19 cellular contexts compared by ENCODE assay signal in the genomic region with DNA sequence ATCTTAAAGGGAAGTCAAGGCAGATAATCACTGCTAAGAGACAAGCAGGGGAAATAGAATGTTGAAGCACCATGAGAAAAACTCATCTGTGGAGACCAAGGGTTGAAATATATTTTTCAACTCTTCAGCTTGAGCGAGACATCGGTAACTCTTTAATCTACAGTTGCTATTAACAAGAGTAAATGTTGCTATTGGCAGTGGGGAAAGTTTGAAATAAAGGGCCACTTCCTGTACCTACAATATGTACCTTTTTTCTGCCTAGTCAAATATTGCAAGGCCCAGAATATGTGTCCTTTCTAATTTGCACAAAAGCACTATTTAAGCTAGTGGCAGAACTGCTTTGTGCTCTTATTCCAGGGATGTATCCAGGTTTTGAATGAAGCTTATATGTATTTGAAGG.
DNase-seq lines count a peak whose midpoint lies in the region; ATAC-seq, FAIRE-seq and TF ChIP-seq lines count a peak whose summit lies in the region.
"Had no signal": no experiment of that assay in that cellular context is flagged by ENCODE, and none has a peak within 500 bp of the region (broad histone marks: within the 10 kb centered on the region; RNA-seq: fewer than 3 reads in every experiment).

No MANE protein-coding gene starts in this region.

- TF ChIP-seq CTCF in MCF 10A (IDR thresholded peaks at IDR 0.05; ENCODE audit: unreplicated experiment) = no peak
- no peak for TF ChIP-seq CTCF in breast epithelium (IDR thresholded peaks at IDR 0.05)
- TF ChIP-seq CTCF in keratinocyte (optimal IDR thresholded peaks at IDR 0.05 in 1 of 3, IDR thresholded peaks at IDR 0.05 in 1 of 3, conservative IDR thresholded peaks at IDR 0.05 in 1 of 3; ENCODE audit: extremely low read depth in 1 of 3, insufficient read depth in 2 of 3, low read length in 3 of 3) = no peak
- no peak for TF ChIP-seq CTCF in vagina (IDR thresholded peaks at IDR 0.05)

- no peak for TF ChIP-seq POLR2A in breast epithelium (IDR thresholded peaks at IDR 0.05)
- TF ChIP-seq POLR2A in vagina (IDR thresholded peaks at IDR 0.05) = no peak

- no peak for ATAC-seq in activated naive CD4-positive, alpha-beta T cell treated with anti-CD3 and anti-CD28 coated beads, Interleukin-2, amount 50 U/mL, for 72 hours
- ATAC-seq in GM19395 (IDR thresholded peaks at IDR 0.05; ENCODE audit: unreplicated experiment) (no peak), HG03095 (IDR thresholded peaks at IDR 0.05; ENCODE audit: unreplicated experiment) (no peak)
- ATAC-seq: HepG2 had no signal

- H3K36me3 ChIP-seq in breast epithelium = no peaks in the 10 kb centered on the region
- H3K36me3 ChIP-seq in SJSA1 = no peaks in the 10 kb centered on the region
- H3K36me3 ChIP-seq in keratinocyte (ENCODE audit: control insufficient read depth in 2 of 2, extremely low read depth in 1 of 2, insufficient read depth in 2 of 2, low read length in 2 of 2) = no peaks in the 10 kb centered on the region
- H3K36me3 ChIP-seq in vagina = no peaks in the 10 kb centered on the region

- H3K9me3 ChIP-seq in breast epithelium = no peaks in the 10 kb centered on the region
- H3K9me3 ChIP-seq in SJSA1 (replicated peaks) = no peaks in the 10 kb centered on the region
- no peaks in the 10 kb centered on the region for H3K9me3 ChIP-seq in keratinocyte (ENCODE audit: control insufficient read depth, low read depth, low read length)
- H3K9me3 ChIP-seq in vagina = no peaks in the 10 kb centered on the region

- H3K9me3 Mint-ChIP-seq in MCF 10A (ENCODE audit: unreplicated experiment) = no peaks in the 10 kb centered on the region
- H3K9me3 Mint-ChIP-seq in activated naive CD4-positive, alpha-beta T cell treated with anti-CD3 and anti-CD28 coated beads, Interleukin-2, amount 50 U/mL, for 72 hours = no peaks in the 10 kb centered on the region
- H3K9me3 Mint-ChIP-seq: CD4-positive, alpha-beta T cell; HFFc6 had no signal

- CTCF ChIA-PET in MCF 10A (lab: Yijun Ruan, JAX) = interaction anchor here (0.6 to 3.3 kb wide), 4 partner anchors 31 to 98 kb away, joined by 3 to 14 read pairs (median 3); no protein-coding TSS in a partner anchor

- H3K27me3 Mint-ChIP-seq in MCF 10A (ENCODE audit: insufficient read depth, unreplicated experiment) = no peaks in the 10 kb centered on the region

- peak overlapping the region; percentile 59 for H3K27ac Mint-ChIP-seq in MCF 10A (ENCODE audit: low read depth, unreplicated experiment)
- H3K27ac Mint-ChIP-seq in activated naive CD4-positive, alpha-beta T cell treated with anti-CD3 and anti-CD28 coated beads, Interleukin-2, amount 50 U/mL, for 72 hours = no peak overlapping the region
- H3K27ac Mint-ChIP-seq: CD4-positive, alpha-beta T cell had no signal

- H3K9me1 ChIP-seq in keratinocyte (ENCODE audit: control insufficient read depth, extremely low read depth, insufficient read depth, low read length) = no peaks in the 10 kb centered on the region

- H3K4me1 Mint-ChIP-seq in MCF 10A (ENCODE audit: insufficient read depth, unreplicated experiment) = peaks cover 46% of the 10 kb centered on the region

- dilution Hi-C loops in keratinocyte (cut with MboI; ENCODE audit: extremely low pct_ligation_motif_present, low sequenced_read_pairs) = no loop called here

- peaks cover 12% of the 10 kb centered on the region for H3K36me3 Mint-ChIP-seq in MCF 10A (ENCODE audit: insufficient read depth, unreplicated experiment)
- H3K36me3 Mint-ChIP-seq in activated naive CD4-positive, alpha-beta T cell treated with anti-CD3 and anti-CD28 coated beads, Interleukin-2, amount 50 U/mL, for 72 hours = no peaks in the 10 kb centered on the region

- no peak overlapping the region for H3K4me3 Mint-ChIP-seq in MCF 10A (ENCODE audit: unreplicated experiment)
- H3K4me3 Mint-ChIP-seq: CD4-positive, alpha-beta T cell had no signal

- BruUV-seq in MCF 10A (replicated peaks; lab: Mats Ljungman, UMichigan) = no TSS peak

- DNase-seq in MCF 10A (ENCODE audit: unreplicated experiment) (no peak), breast epithelium (ENCODE audit: low spot score in 2 of 2) (no peak), SJSA1 (ENCODE audit: low read depth in 1 of 2, low spot score in 2 of 2) (no peak), keratinocyte (ENCODE audit: low read depth, low spot score) (no peak), vagina (ENCODE audit: extremely low spot score in 2 of 2) (no peak)
- no peak for DNase-seq in activated naive CD4-positive, alpha-beta T cell treated with anti-CD3 and anti-CD28 coated beads, Interleukin-2, amount 50 U/mL, for 72 hours (ENCODE audit: low spot score in 2 of 2)
- DNase-seq: ACHN; C1 segment of cervical spinal cord; CD4-positive, alpha-beta T cell; DMS153; DND-41; HCEC 1CT; HFFc6 had no signal

- no peaks in the 10 kb centered on the region for H3K79me2 ChIP-seq in keratinocyte (ENCODE audit: control insufficient read depth, insufficient read depth, low read length)

- no peak overlapping the region for H3K4me3 ChIP-seq in breast epithelium
- no peak overlapping the region for H3K4me3 ChIP-seq in SJSA1
- no peak overlapping the region for H3K4me3 ChIP-seq in keratinocyte (ENCODE audit: control insufficient read depth in 2 of 3, extremely low read depth in 1 of 3, insufficient read depth in 2 of 3, low read depth in 1 of 3, low read length in 3 of 3)
- H3K4me3 ChIP-seq in vagina = no peak overlapping the region

- H3K9ac ChIP-seq in keratinocyte (ENCODE audit: control insufficient read depth, extremely low read depth, insufficient read depth, low read length) = no peak overlapping the region

- no peak overlapping the region for H3K4me2 ChIP-seq in keratinocyte (ENCODE audit: control insufficient read depth, extremely low read depth, insufficient read depth, low read depth, low read length)

- no peak overlapping the region for H2AFZ ChIP-seq in keratinocyte (ENCODE audit: control insufficient read depth, low read length)

- H3K4me1 ChIP-seq in breast epithelium (no peaks in the 10 kb centered on the region), SJSA1 (replicated peaks) (peaks cover 39% of the 10 kb centered on the region), keratinocyte (ENCODE audit: control insufficient read depth, extremely low read depth, insufficient read depth, low read length) (peaks cover 43% of the 10 kb centered on the region), vagina (peaks cover 27% of the 10 kb centered on the region)

- intact Hi-C loops in MCF 10A (cut with micrococcal nuclease) (no loop called here), breast epithelium (cut with DNase I; ENCODE audit: low total_unique reads) (no loop called here), vagina (cut with DNase I) (no loop called here)

- H3K27me3 ChIP-seq in breast epithelium (no peaks in the 10 kb centered on the region), SJSA1 (replicated peaks) (no peaks in the 10 kb centered on the region), keratinocyte (ENCODE audit: control insufficient read depth, extremely low read depth, insufficient read depth, low read length) (no peaks in the 10 kb centered on the region), vagina (no peaks in the 10 kb centered on the region)

- peak; percentile 62 for FAIRE-seq in keratinocyte (lab: Jason Lieb, UNC)
- FAIRE-seq: D721Med, HepG2, HTR-8/SVneo had no signal

- no peaks in the 10 kb centered on the region for H4K20me1 ChIP-seq in keratinocyte (ENCODE audit: control insufficient read depth, extremely low read depth, insufficient read depth, low read length)

- POLR2A ChIA-PET in MCF 10A (lab: Yijun Ruan, JAX) = interaction anchor here (0.5 to 1.5 kb wide), 7 partner anchors 10 to 97 kb away, joined by 3 to 8 read pairs (median 6); no protein-coding TSS in a partner anchor

- no peak overlapping the region for H3K27ac ChIP-seq in breast epithelium
- peak overlapping the region; percentile 67 for H3K27ac ChIP-seq in SJSA1
- peak overlapping the region; percentile 72 for H3K27ac ChIP-seq in keratinocyte (ENCODE audit: control insufficient read depth, insufficient read depth, low read length)
- peak overlapping the region; percentile 22 for H3K27ac ChIP-seq in vagina
- H3K27ac ChIP-seq: 22Rv1 had no signal

Comparison
In these comparisons a context has a peak if more than half of its experiments do, and no peak if none do; other contexts are left out.
1. H3K27ac ChIP-seq: peak in SJSA1 (single experiment), keratinocyte (single experiment) and vagina (single experiment); none in breast epithelium (0 of 2).